8 cellular contexts compared by ENCODE assay signal in genomic region chr5:80654391-80655230, GRCh38. TPM values are rescaled to one million over a fixed set of nuclear protein-coding genes. Genes with fewer than 3 reads are reported as not detected.
A peak's percentile ranks its signal among the peaks of the same experiment; 100 is the strongest.
DNase-seq lines count a peak whose midpoint lies in the region; ATAC-seq and TF ChIP-seq lines count a peak whose summit lies in the region.

Gene DHFR, minus strand, starts transcription at chr5:80654983. Its CDS starts 494 bp downstream, at chr5:80654489.
Gene MSH3, plus strand, starts transcription at chr5:80654652. Its CDS starts 76 bp downstream, at chr5:80654728.

- DNase-seq in Ammon's horn (ENCODE audit: low spot score): peak; percentile 93
- DNase-seq in GM19238 (ENCODE audit: insufficient read length, low spot score): peak; percentile 88
- peak; percentile 84 to 90 for DNase-seq in NCI-H526 (lab: John Stamatoyannopoulos, UW)
- DNase-seq in activated CD4-positive, alpha-beta T cell treated with anti-CD3 and anti-CD28 coated beads for 48 hours: peak; percentile 94
- DNase-seq in colonic mucosa: peak; percentile 90
- peak; percentile 72 to 89 (median 81) for DNase-seq in stimulated activated CD4-positive, alpha-beta T cell treated with anti-CD3 and anti-CD28 coated beads, Interleukin-1b, Interleukin-23, amount 100 ng/mL, for 24 hours (ENCODE audit: low read depth in 4 of 4, low spot score in 1 of 4)

- H3K4me1 ChIP-seq in colonic mucosa: no peaks in the 10 kb centered on the region

- no peaks in the 10 kb centered on the region for H3K36me3 ChIP-seq in colonic mucosa

- TF ChIP-seq CTCF in colonic mucosa (IDR thresholded peaks at IDR 0.05): no peak

- intact Hi-C loops in colonic mucosa (cut with DNase I): loop anchor here (5.0 kb wide), 1 partner anchor 172 kb away; no protein-coding TSS in a partner anchor

- H3K9ac ChIP-seq in colonic mucosa (ENCODE audit: low read depth in 2 of 2, low read length in 2 of 2): peak within 1 kb of the TSS; percentile 58 to 88

- H3K27ac ChIP-seq in colonic mucosa (peak within 1 kb of the TSS; percentile 99), layer of hippocampus (ENCODE audit: low read depth, low read length) (peak within 1 kb of the TSS; percentile 92)

- peak; percentile 20 for ATAC-seq in HG03457 (IDR thresholded peaks at IDR 0.05; ENCODE audit: unreplicated experiment)

- H3K27me3 ChIP-seq in colonic mucosa: no peaks in the 10 kb centered on the region
- H3K27me3 ChIP-seq in layer of hippocampus (ENCODE audit: control insufficient read depth, insufficient read depth, low read length): no peaks in the 10 kb centered on the region

- peak within 1 kb of the TSS; percentile 83 for H3K4me3 ChIP-seq in colonic mucosa

- no peaks in the 10 kb centered on the region for H3K9me3 ChIP-seq in colonic mucosa

RNA-seq across cellular contexts. Expression of gene DHFR, which starts in this region (rescaled TPM):
- 10 to 100 TPM; 26.5 to 77.7 TPM for total RNA-seq in colonic mucosa

RNA-seq across cellular contexts. Expression of gene MSH3, which starts in this region (rescaled TPM):
- total RNA-seq in colonic mucosa: 10 to 100 TPM; 15.1 to 16.3 TPM

Comparison
In these comparisons a context has a peak if more than half of its experiments do, and no peak if none do; other contexts are left out.
1. Peak in every context shown above with its lines: DNase-seq, ATAC-seq, H3K4me3 ChIP-seq and H3K27ac ChIP-seq.